In genomic region chr7:100546129-100546867, GRCh38 we compare ENCODE assay signal across 1 cellular context.
TF ChIP-seq lines count a peak whose summit lies in the region.

No MANE protein-coding gene starts in this region.

TF ChIP-seq in WTC11, 78 proteins besides CTCF, POLR2A, EP300 and RAD21 (continued from another document):
- no peak for TF ChIP-seq CDX4 (CRISPR knock-in tag; IDR thresholded peaks at IDR 0.05; ENCODE audit: borderline replicate concordance)
- TF ChIP-seq TEAD1 (CRISPR knock-in tag; IDR thresholded peaks at IDR 0.05) = no peak
- TF ChIP-seq PRDM15 (CRISPR knock-in tag; IDR thresholded peaks at IDR 0.05) = no peak
- no peak for TF ChIP-seq TP53 (CRISPR knock-in tag; IDR thresholded peaks at IDR 0.05)
- TF ChIP-seq ZSCAN18 (CRISPR knock-in tag; IDR thresholded peaks at IDR 0.05) = no peak
- no peak for TF ChIP-seq OVOL2 (CRISPR knock-in tag; IDR thresholded peaks at IDR 0.05; ENCODE audit: borderline replicate concordance)
- no peak for TF ChIP-seq FOXK1 (CRISPR knock-in tag; IDR thresholded peaks at IDR 0.05)
- TF ChIP-seq ZNF425 (CRISPR knock-in tag; conservative IDR thresholded peaks at IDR 0.05) = no peak
